ENCODE assay signal across 8 cellular contexts in the genomic region with DNA sequence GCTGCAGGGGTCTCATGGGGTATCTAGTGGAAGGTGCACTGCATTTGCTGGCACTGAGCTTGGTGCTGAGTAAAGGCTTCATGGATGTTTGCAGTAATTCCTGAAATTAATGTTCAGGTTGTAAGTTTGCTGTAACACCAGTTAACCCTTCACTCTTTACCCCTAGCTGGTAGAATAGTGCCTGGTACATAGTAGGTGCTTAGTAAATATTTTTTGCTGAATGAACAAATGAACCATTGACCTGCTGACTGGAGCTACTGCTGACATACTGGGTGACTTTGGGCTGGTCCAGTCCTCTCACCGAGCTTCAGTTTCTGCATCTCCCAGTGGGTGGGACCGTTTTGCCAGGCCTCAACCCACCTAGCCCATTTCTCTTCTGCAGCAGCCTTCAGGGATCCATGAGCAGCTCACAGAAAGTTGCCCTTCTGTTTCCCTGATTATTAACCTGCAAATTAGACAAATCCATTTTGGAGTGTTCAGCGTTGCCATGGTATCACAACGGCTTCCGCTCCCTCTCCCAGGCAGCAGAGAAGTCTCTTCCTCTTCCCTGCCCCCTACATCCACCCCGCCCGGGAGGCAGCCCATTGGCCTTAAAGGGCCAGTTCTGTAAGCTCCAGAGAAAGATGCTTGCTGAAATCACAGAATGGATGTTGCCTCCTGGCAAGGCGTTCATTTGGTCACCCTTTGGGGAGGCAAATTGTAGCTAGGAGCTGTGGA. TPM values are rescaled to one million over a fixed set of nuclear protein-coding genes. Genes with fewer than 3 reads are reported as not detected.
DNase-seq lines count a peak whose midpoint lies in the region; ATAC-seq and TF ChIP-seq lines count a peak whose summit lies in the region.

No MANE protein-coding gene starts in this region.

- H3K9me3 ChIP-seq in DOHH2 (ENCODE audit: control insufficient read depth, insufficient read depth, low read length): 0 out of 2 replicates have a peak, but pooled peaks cover 2% of the 10 kb centered on the region

- H4K20me1 ChIP-seq in DOHH2 (ENCODE audit: control insufficient read depth, insufficient read depth, low read depth, low read length): no peaks in the 10 kb centered on the region

- peak overlapping the region; percentile 22 for H3K4me2 ChIP-seq in DOHH2 (ENCODE audit: low read length)

- peaks cover 32% of the 10 kb centered on the region for H3K36me3 Mint-ChIP-seq in WTC11

- WGBS in lower leg skin, 2 donors: 49 to 56% methylated on average over 8 of the region's 8 CpGs

- H3F3A ChIP-seq in DOHH2 (ENCODE audit: control insufficient read depth, insufficient read depth): no peaks in the 10 kb centered on the region

- peaks cover 10% of the 10 kb centered on the region for H3K4me1 ChIP-seq in DOHH2 (ENCODE audit: control insufficient read depth, low read length)

- H3K79me2 ChIP-seq in DOHH2 (ENCODE audit: control insufficient read depth, low read length): no peaks in the 10 kb centered on the region

- intact Hi-C loops in lower leg skin (cut with DNase I; ENCODE audit: low total_unique reads): no loop called here

- POLR2A ChIA-PET in WTC11 (lab: Charles Lee): no interaction called here

- CTCF ChIA-PET in WTC11 (lab: Charles Lee): no interaction called here

- H3K9me2 ChIP-seq in DOHH2 (replicated peaks; ENCODE audit: control insufficient read depth, low read length): no peaks in the 10 kb centered on the region

- no peak overlapping the region for H3K4me3 ChIP-seq in DOHH2 (ENCODE audit: low read length)
- no peak overlapping the region for H3K4me3 ChIP-seq in lower leg skin (ENCODE audit: low read depth, poor library complexity, severe bottlenecking)

- no peak for TF ChIP-seq POLR2A in lower leg skin (IDR thresholded peaks at IDR 0.05)

- H3K27me3 Mint-ChIP-seq in WTC11 (ENCODE audit: low read depth): peaks cover 8% of the 10 kb centered on the region; the same call in 1 of the 2 replicates

- DNase-seq in WTC11 (ENCODE audit: low spot score) (no peak), lower leg skin (ENCODE audit: low spot score in 2 of 2) (peak; percentile 28 to 83), NCI-H2081 treated with DMSO at 0.1 percent for 48 hours (lab: John Stamatoyannopoulos, UW) (no peak), NCI-H1436 (lab: John Stamatoyannopoulos, UW) (no peak), GM03348 (ENCODE audit: low spot score) (no peak)

- H3K9me3 Mint-ChIP-seq in WTC11: peaks cover 38% of the 10 kb centered on the region

- no peaks in the 10 kb centered on the region for H3K36me3 ChIP-seq in DOHH2 (ENCODE audit: control insufficient read depth, low read length)

- no peak overlapping the region for H3K4me3 Mint-ChIP-seq in WTC11

- ATAC-seq in HG03520 (IDR thresholded peaks at IDR 0.05; ENCODE audit: unreplicated experiment) (peak; percentile 61), WTC11 (peak; percentile 81), GM19328 (IDR thresholded peaks at IDR 0.05; ENCODE audit: unreplicated experiment) (no peak)

- H3K4me1 Mint-ChIP-seq in WTC11: peaks cover 29% of the 10 kb centered on the region

- H3K27me3 ChIP-seq in DOHH2 (ENCODE audit: control insufficient read depth, low read length): no peaks in the 10 kb centered on the region

- H3K27ac ChIP-seq in DOHH2 (ENCODE audit: low read depth, low read length): no peak overlapping the region

- TF ChIP-seq CTCF in DOHH2 (IDR thresholded peaks at IDR 0.05; ENCODE audit: low read depth, low read length, poor library complexity, severe bottlenecking): no peak
- TF ChIP-seq CTCF in WTC11 (IDR thresholded peaks at IDR 0.05): no peak
- TF ChIP-seq CTCF in lower leg skin (IDR thresholded peaks at IDR 0.05): no peak

- H3K27ac Mint-ChIP-seq in WTC11: no peak overlapping the region

TF ChIP-seq in WTC11, 78 proteins besides CTCF, POLR2A, EP300 and RAD21:
- TF ChIP-seq ZNF263 (CRISPR knock-in tag; IDR thresholded peaks at IDR 0.05; ENCODE audit: low read depth) (no peak), CREB1 (CRISPR knock-in tag; IDR thresholded peaks at IDR 0.05) (no peak), TEAD1 (CRISPR knock-in tag; IDR thresholded peaks at IDR 0.05) (no peak), ZNF416 (CRISPR knock-in tag; IDR thresholded peaks at IDR 0.05) (no peak), NR2C2 (CRISPR knock-in tag; IDR thresholded peaks at IDR 0.05) (no peak), ZNF138 (CRISPR knock-in tag; conservative IDR thresholded peaks at IDR 0.05) (no peak), TCF7 (CRISPR knock-in tag; IDR thresholded peaks at IDR 0.05; ENCODE audit: low read depth) (no peak), EMX1 (CRISPR knock-in tag; IDR thresholded peaks at IDR 0.05) (no peak), GRHL2 (CRISPR knock-in tag; IDR thresholded peaks at IDR 0.05; ENCODE audit: insufficient replicate concordance, severe bottlenecking) (no peak), ZNF232 (CRISPR knock-in tag; IDR thresholded peaks at IDR 0.05) (no peak), HMGA2 (CRISPR knock-in tag; IDR thresholded peaks at IDR 0.05) (no peak), TP53 (CRISPR knock-in tag; IDR thresholded peaks at IDR 0.05) (no peak), FOXJ3 (CRISPR knock-in tag; IDR thresholded peaks at IDR 0.05; ENCODE audit: borderline replicate concordance) (no peak), ZNF317 (CRISPR knock-in tag; IDR thresholded peaks at IDR 0.05; ENCODE audit: borderline replicate concordance, low read depth) (no peak), TEAD4 (CRISPR knock-in tag; IDR thresholded peaks at IDR 0.05) (no peak), RORB (CRISPR knock-in tag; IDR thresholded peaks at IDR 0.05) (no peak)
- TF ChIP-seq, protein P1, sequence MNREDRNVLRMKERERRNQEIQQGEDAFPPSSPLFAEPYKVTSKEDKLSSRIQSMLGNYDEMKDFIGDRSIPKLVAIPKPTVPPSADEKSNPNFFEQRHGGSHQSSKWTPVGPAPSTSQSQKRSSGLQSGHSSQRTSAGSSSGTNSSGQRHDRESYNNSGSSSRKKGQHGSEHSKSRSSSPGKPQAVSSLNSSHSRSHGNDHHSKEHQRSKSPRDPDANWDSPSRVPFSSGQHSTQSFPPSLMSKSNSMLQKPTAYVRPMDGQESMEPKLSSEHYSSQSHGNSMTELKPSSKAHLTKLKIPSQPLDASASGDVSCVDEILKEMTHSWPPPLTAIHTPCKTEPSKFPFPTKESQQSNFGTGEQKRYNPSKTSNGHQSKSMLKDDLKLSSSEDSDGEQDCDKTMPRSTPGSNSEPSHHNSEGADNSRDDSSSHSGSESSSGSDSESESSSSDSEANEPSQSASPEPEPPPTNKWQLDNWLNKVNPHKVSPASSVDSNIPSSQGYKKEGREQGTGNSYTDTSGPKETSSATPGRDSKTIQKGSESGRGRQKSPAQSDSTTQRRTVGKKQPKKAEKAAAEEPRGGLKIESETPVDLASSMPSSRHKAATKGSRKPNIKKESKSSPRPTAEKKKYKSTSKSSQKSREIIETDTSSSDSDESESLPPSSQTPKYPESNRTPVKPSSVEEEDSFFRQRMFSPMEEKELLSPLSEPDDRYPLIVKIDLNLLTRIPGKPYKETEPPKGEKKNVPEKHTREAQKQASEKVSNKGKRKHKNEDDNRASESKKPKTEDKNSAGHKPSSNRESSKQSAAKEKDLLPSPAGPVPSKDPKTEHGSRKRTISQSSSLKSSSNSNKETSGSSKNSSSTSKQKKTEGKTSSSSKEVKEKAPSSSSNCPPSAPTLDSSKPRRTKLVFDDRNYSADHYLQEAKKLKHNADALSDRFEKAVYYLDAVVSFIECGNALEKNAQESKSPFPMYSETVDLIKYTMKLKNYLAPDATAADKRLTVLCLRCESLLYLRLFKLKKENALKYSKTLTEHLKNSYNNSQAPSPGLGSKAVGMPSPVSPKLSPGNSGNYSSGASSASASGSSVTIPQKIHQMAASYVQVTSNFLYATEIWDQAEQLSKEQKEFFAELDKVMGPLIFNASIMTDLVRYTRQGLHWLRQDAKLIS (CRISPR knock-in tag; IDR thresholded peaks at IDR 0.05; ENCODE audit: borderline replicate concordance): no peak

RNA-seq across cellular contexts. Expression of a gene that starts 47.5 kb away (rescaled TPM):
- total RNA-seq in WTC11 (2021): 117 to 123 TPM (median 120 TPM) in 3 replicates
- 10 to 100 TPM; 32.0 to 54.6 (median 42.8) TPM for total RNA-seq in lower leg skin

Comparison
In these comparisons a context has a peak if more than half of its experiments do, and no peak if none do; other contexts are left out.
1. DNase-seq: peak in lower leg skin (2 of 2); none in WTC11 (single experiment), NCI-H2081 treated with DMSO at 0.1 percent for 48 hours (single experiment), NCI-H1436 (single experiment) and GM03348 (single experiment).